In genomic region chr2:118013724-118014491, GRCh38 we compare ENCODE assay signal across 8 cellular contexts. TPM values are rescaled to one million over a fixed set of nuclear protein-coding genes. Genes with fewer than 3 reads are reported as not detected.
DNase-seq lines count a peak whose midpoint lies in the region; ATAC-seq and TF ChIP-seq lines count a peak whose summit lies in the region.

TSS of gene CCDC93 (minus strand) at chr2:118014070. CDS start at chr2:118013995, 75 bp downstream.

- H3K4me3 ChIP-seq in CD8-positive, alpha-beta memory T cell (ENCODE audit: low read length), result peak within 1 kb of the TSS; percentile 99
- peak within 1 kb of the TSS; percentile 96 for H3K4me3 ChIP-seq in HL-60 (replicated peaks; ENCODE audit: insufficient read depth, low read length)
- peak within 1 kb of the TSS; percentile 97 for H3K4me3 ChIP-seq in effector memory CD4-positive, alpha-beta T cell (ENCODE audit: insufficient read depth, low read depth, low read length, poor library complexity, severe bottlenecking)

- no peaks in the 10 kb centered on the region for H3K9me3 ChIP-seq in CD8-positive, alpha-beta memory T cell (ENCODE audit: low read length)
- no peaks in the 10 kb centered on the region for H3K9me3 ChIP-seq in effector memory CD4-positive, alpha-beta T cell (ENCODE audit: control insufficient read depth, low read length)

- no peaks in the 10 kb centered on the region for H3K9me3 Mint-ChIP-seq in CD8-positive, alpha-beta memory T cell
- no peaks in the 10 kb centered on the region for H3K9me3 Mint-ChIP-seq in memory B cell

- no peaks in the 10 kb centered on the region for H3K36me3 ChIP-seq in CD8-positive, alpha-beta memory T cell (ENCODE audit: insufficient read depth, low read length)
- no peaks in the 10 kb centered on the region for H3K36me3 ChIP-seq in effector memory CD4-positive, alpha-beta T cell (ENCODE audit: control insufficient read depth, insufficient read depth, low read length)

- peaks cover 22% of the 10 kb centered on the region for H3K4me1 ChIP-seq in CD8-positive, alpha-beta memory T cell (ENCODE audit: insufficient read depth, low read length)
- H3K4me1 ChIP-seq in effector memory CD4-positive, alpha-beta T cell (ENCODE audit: control insufficient read depth, insufficient read depth, low read length, poor library complexity, severe bottlenecking), result peaks cover 16% of the 10 kb centered on the region

- CTCF ChIA-PET in CD8-positive, alpha-beta memory T cell (lab: Charles Lee), result interaction anchor here (1.0 to 3.1 kb wide), 4 partner anchors 8 to 200 kb away, joined by 3 to 30 read pairs (median 10); partner anchors contain the start of gene DDX18
- CTCF ChIA-PET in activated CD8-positive, alpha-beta memory T cell treated with anti-CD3 and anti-CD28 coated beads for 36 hours (lab: Charles Lee), result interaction anchor here (0.9 to 2.4 kb wide), 4 partner anchors 9 to 199 kb away, joined by 3 to 16 read pairs (median 6); partner anchors contain the start of gene DDX18

- H3K4me3 Mint-ChIP-seq in CD8-positive, alpha-beta memory T cell, result peak within 1 kb of the TSS; percentile 90 to 98 (median 96)
- peak within 1 kb of the TSS; percentile 94 for H3K4me3 Mint-ChIP-seq in memory B cell

- no peaks in the 10 kb centered on the region for H3K27me3 ChIP-seq in CD8-positive, alpha-beta memory T cell (ENCODE audit: insufficient read depth, low read length, poor library complexity, severe bottlenecking)
- no peaks in the 10 kb centered on the region for H3K27me3 ChIP-seq in HL-60 (ENCODE audit: insufficient read depth, poor library complexity, severe bottlenecking)
- H3K27me3 ChIP-seq in effector memory CD4-positive, alpha-beta T cell (replicated peaks; ENCODE audit: control insufficient read depth, insufficient read depth, low read length, poor library complexity, severe bottlenecking), result no peaks in the 10 kb centered on the region

- H3K27ac Mint-ChIP-seq in CD8-positive, alpha-beta memory T cell, result peak within 1 kb of the TSS; percentile 80 to 98 (median 94)
- H3K27ac Mint-ChIP-seq in memory B cell, result peak within 1 kb of the TSS; percentile 95

- peaks cover 0 to 16% (median 0%) of the 10 kb centered on the region in 3 donors for H3K36me3 Mint-ChIP-seq in CD8-positive, alpha-beta memory T cell
- H3K36me3 Mint-ChIP-seq in memory B cell, result no peaks in the 10 kb centered on the region

- peak within 1 kb of the TSS; percentile 94 for H3K27ac ChIP-seq in CD8-positive, alpha-beta memory T cell (ENCODE audit: low read depth, low read length)
- H3K27ac ChIP-seq in HL-60 (replicated peaks), result peak within 1 kb of the TSS; percentile 92
- H3K27ac ChIP-seq in effector memory CD4-positive, alpha-beta T cell (ENCODE audit: insufficient read depth, low read length, poor library complexity, severe bottlenecking), result peak within 1 kb of the TSS; percentile 97

- H3K4me1 Mint-ChIP-seq in CD8-positive, alpha-beta memory T cell, result peaks cover 33 to 48% (median 40%) of the 10 kb centered on the region in 3 donors
- H3K4me1 Mint-ChIP-seq in memory B cell, result peaks cover 26% of the 10 kb centered on the region

- POLR2A ChIA-PET in CD8-positive, alpha-beta memory T cell (lab: Charles Lee), result interaction anchor here (0.9 to 1.4 kb wide), 4 partner anchors 9 to 199 kb away, joined by 3 to 9 read pairs (median 4); partner anchors contain the start of genes DDX18 and INSIG2
- POLR2A ChIA-PET in activated CD8-positive, alpha-beta memory T cell treated with anti-CD3 and anti-CD28 coated beads for 36 hours (lab: Charles Lee), result interaction anchor here (0.6 to 1.1 kb wide), 3 partner anchors 14 to 199 kb away, joined by 6 to 10 read pairs (median 9); partner anchors contain the start of genes DDX18 and INSIG2

- peak; percentile 83 to 92 (median 89) for DNase-seq in CD8-positive, alpha-beta memory T cell
- peak; percentile 71 to 84 for DNase-seq in HL-60 (ENCODE audit: low read depth in 1 of 2, low spot score in 1 of 2)
- DNase-seq in NK-92 treated with Interleukin-12 subunit alpha and Interleukin-12 subunit beta, amount 100 ng/mL, for 24 hours (lab: John Stamatoyannopoulos, UW), result peak; percentile 75
- peak; percentile 73 to 80 (median 80) for DNase-seq in effector memory CD4-positive, alpha-beta T cell
- peak; percentile 91 for DNase-seq in memory B cell (ENCODE audit: low spot score in 2 of 2)
- peak; percentile 74 for DNase-seq in stimulated activated CD8-positive, alpha-beta memory T cell treated with anti-CD3 and anti-CD28 coated beads, Interleukin-12 subunit alpha, Interleukin-12 subunit beta, amount 100 ng/mL, for 1 hour (ENCODE audit: low read depth)

- H3K27me3 Mint-ChIP-seq in CD8-positive, alpha-beta memory T cell, result peaks cover 8 to 14% of the 10 kb centered on the region in 2 donors
- peaks cover 4% of the 10 kb centered on the region for H3K27me3 Mint-ChIP-seq in memory B cell

- TF ChIP-seq CTCF in HL-60 (IDR thresholded peaks at IDR 0.05; ENCODE audit: insufficient read depth, low read length), result no peak

- ATAC-seq in GM19463 (IDR thresholded peaks at IDR 0.05; ENCODE audit: unreplicated experiment), result peak; percentile 87
- ATAC-seq in memory B cell (ENCODE audit: low read depth), result peak; percentile 88

RNA-seq across cellular contexts. Expression of gene CCDC93, which starts in this region (rescaled TPM):
- total RNA-seq in CD8-positive, alpha-beta memory T cell, result 10 to 100 TPM; 32.7 to 33.5 TPM
- 8.7 TPM for polyA plus RNA-seq in CD8-positive, alpha-beta memory T cell
- total RNA-seq in activated CD8-positive, alpha-beta memory T cell treated with anti-CD3 and anti-CD28 coated beads for 36 hours, result 10 to 100 TPM; 31.7 to 36.5 TPM

Comparison
In these comparisons a context has a peak if more than half of its experiments do, and no peak if none do; other contexts are left out.
1. Peak in every context shown above with its lines: DNase-seq, ATAC-seq, H3K4me3 ChIP-seq and H3K27ac ChIP-seq.